Comparison of ENCODE assay signal across 1 cellular context in the genomic region with DNA sequence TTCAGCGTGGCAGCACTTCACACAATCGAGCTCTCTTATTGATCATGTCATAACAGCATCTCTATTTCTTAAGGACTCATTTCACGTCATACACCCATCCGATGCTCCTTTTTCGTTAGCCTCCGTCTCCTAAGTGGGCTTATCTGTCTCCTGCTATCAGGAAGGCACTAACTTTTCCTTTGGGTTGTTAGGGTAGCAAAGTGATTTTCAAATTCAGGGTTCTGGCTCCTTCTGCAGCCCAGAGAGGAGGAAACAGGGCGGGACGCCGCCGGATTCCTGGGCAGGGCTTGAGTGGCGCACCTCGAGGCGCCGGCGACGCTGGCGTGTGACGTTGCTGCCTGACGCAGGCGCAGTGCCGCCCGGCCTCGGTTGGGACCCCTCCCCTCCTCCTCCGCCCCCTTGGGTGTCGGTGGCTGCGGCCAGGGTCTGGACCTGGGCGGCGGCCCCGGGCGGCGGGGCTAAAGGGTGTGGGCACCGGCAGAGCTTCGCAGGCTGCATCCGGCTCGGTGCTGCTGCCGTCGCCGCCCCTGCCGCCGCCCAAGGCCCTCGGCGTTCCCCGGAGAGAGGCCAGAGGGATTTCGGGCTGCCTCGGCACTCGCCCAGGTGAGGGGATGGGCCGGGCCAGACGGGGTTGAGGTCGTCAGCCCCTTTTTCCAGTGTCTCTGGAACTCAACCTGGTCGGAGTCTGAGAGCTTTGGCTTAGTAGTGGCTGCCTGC.
TF ChIP-seq lines count a peak whose summit lies in the region.

A gene with protein sequence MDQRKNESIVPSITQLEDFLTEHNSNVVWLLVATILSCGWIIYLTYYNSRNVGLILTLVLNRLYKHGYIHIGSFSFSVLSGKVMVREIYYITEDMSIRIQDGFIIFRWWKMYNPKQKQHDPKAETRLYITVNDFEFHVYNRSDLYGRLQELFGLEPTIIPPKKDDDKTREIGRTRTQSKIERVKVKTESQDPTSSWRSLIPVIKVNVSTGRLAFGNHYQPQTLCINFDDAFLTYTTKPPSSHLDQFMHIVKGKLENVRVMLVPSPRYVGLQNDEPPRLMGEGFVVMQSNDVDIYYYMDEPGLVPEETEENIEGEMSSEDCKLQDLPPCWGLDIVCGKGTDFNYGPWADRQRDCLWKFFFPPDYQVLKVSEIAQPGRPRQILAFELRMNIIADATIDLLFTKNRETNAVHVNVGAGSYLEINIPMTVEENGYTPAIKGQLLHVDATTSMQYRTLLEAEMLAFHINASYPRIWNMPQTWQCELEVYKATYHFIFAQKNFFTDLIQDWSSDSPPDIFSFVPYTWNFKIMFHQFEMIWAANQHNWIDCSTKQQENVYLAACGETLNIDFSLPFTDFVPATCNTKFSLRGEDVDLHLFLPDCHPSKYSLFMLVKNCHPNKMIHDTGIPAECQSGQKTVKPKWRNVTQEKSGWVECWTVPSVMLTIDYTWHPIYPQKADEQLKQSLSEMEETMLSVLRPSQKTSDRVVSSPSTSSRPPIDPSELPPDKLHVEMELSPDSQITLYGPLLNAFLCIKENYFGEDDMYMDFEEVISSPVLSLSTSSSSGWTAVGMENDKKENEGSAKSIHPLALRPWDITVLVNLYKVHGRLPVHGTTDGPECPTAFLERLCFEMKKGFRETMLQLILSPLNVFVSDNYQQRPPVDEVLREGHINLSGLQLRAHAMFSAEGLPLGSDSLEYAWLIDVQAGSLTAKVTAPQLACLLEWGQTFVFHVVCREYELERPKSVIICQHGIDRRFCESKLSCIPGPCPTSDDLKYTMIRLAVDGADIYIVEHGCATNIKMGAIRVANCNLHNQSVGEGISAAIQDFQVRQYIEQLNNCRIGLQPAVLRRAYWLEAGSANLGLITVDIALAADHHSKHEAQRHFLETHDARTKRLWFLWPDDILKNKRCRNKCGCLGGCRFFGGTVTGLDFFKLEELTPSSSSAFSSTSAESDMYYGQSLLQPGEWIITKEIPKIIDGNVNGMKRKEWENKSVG (N-terminal part only) (plus strand): TSS at position 350 of the 717 bp plus-strand sequence. CDS start 18,317 bp downstream, outside the sequence.

TF ChIP-seq in HepG2, 621 proteins besides CTCF, POLR2A, EP300 and RAD21 (continued from another document and continues in another):
- TF ChIP-seq, protein P1, sequence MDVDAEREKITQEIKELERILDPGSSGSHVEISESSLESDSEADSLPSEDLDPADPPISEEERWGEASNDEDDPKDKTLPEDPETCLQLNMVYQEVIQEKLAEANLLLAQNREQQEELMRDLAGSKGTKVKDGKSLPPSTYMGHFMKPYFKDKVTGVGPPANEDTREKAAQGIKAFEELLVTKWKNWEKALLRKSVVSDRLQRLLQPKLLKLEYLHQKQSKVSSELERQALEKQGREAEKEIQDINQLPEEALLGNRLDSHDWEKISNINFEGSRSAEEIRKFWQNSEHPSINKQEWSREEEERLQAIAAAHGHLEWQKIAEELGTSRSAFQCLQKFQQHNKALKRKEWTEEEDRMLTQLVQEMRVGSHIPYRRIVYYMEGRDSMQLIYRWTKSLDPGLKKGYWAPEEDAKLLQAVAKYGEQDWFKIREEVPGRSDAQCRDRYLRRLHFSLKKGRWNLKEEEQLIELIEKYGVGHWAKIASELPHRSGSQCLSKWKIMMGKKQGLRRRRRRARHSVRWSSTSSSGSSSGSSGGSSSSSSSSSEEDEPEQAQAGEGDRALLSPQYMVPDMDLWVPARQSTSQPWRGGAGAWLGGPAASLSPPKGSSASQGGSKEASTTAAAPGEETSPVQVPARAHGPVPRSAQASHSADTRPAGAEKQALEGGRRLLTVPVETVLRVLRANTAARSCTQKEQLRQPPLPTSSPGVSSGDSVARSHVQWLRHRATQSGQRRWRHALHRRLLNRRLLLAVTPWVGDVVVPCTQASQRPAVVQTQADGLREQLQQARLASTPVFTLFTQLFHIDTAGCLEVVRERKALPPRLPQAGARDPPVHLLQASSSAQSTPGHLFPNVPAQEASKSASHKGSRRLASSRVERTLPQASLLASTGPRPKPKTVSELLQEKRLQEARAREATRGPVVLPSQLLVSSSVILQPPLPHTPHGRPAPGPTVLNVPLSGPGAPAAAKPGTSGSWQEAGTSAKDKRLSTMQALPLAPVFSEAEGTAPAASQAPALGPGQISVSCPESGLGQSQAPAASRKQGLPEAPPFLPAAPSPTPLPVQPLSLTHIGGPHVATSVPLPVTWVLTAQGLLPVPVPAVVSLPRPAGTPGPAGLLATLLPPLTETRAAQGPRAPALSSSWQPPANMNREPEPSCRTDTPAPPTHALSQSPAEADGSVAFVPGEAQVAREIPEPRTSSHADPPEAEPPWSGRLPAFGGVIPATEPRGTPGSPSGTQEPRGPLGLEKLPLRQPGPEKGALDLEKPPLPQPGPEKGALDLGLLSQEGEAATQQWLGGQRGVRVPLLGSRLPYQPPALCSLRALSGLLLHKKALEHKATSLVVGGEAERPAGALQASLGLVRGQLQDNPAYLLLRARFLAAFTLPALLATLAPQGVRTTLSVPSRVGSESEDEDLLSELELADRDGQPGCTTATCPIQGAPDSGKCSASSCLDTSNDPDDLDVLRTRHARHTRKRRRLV (CRISPR knock-in tag; IDR thresholded peaks at IDR 0.05) = no peak
- TF ChIP-seq HOXA5 (CRISPR knock-in tag; IDR thresholded peaks at IDR 0.05) (no peak), CAMTA2 (CRISPR knock-in tag; IDR thresholded peaks at IDR 0.05; ENCODE audit: borderline replicate concordance) (no peak), ZNF737 (CRISPR knock-in tag; IDR thresholded peaks at IDR 0.05; ENCODE audit: borderline replicate concordance) (no peak), ZNF383 (CRISPR knock-in tag; IDR thresholded peaks at IDR 0.05; ENCODE audit: borderline replicate concordance) (no peak), NRL (CRISPR knock-in tag; IDR thresholded peaks at IDR 0.05; ENCODE audit: borderline replicate concordance) (peak; percentile 86), NFRKB (IDR thresholded peaks at IDR 0.05) (no peak), ZNF224 (CRISPR knock-in tag; IDR thresholded peaks at IDR 0.05) (peak; percentile 93), RNF2 (conservative IDR thresholded peaks at IDR 0.05; ENCODE audit: low read depth) (no peak), SIX1 (CRISPR knock-in tag; IDR thresholded peaks at IDR 0.05; ENCODE audit: borderline replicate concordance) (no peak), RFX5 (IDR thresholded peaks at IDR 0.05; ENCODE audit: low read depth, low read length) (no peak), ZNF552 (CRISPR knock-in tag; IDR thresholded peaks at IDR 0.05; ENCODE audit: borderline replicate concordance) (no peak), ZNF253 (CRISPR knock-in tag; IDR thresholded peaks at IDR 0.05; ENCODE audit: borderline replicate concordance) (no peak), ZNF567 (CRISPR knock-in tag; IDR thresholded peaks at IDR 0.05; ENCODE audit: borderline replicate concordance) (0 out of 2 replicates have a peak, but pooled peaks have one; percentile 77)
- TF ChIP-seq, protein P2, sequence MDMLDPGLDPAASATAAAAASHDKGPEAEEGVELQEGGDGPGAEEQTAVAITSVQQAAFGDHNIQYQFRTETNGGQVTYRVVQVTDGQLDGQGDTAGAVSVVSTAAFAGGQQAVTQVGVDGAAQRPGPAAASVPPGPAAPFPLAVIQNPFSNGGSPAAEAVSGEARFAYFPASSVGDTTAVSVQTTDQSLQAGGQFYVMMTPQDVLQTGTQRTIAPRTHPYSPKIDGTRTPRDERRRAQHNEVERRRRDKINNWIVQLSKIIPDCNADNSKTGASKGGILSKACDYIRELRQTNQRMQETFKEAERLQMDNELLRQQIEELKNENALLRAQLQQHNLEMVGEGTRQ (IDR thresholded peaks at IDR 0.05; ENCODE audit: low read depth, low read length) = no peak
- TF ChIP-seq, protein P2 (CRISPR knock-in tag; IDR thresholded peaks at IDR 0.05; ENCODE audit: borderline replicate concordance) = no peak
- TF ChIP-seq, protein P3, sequence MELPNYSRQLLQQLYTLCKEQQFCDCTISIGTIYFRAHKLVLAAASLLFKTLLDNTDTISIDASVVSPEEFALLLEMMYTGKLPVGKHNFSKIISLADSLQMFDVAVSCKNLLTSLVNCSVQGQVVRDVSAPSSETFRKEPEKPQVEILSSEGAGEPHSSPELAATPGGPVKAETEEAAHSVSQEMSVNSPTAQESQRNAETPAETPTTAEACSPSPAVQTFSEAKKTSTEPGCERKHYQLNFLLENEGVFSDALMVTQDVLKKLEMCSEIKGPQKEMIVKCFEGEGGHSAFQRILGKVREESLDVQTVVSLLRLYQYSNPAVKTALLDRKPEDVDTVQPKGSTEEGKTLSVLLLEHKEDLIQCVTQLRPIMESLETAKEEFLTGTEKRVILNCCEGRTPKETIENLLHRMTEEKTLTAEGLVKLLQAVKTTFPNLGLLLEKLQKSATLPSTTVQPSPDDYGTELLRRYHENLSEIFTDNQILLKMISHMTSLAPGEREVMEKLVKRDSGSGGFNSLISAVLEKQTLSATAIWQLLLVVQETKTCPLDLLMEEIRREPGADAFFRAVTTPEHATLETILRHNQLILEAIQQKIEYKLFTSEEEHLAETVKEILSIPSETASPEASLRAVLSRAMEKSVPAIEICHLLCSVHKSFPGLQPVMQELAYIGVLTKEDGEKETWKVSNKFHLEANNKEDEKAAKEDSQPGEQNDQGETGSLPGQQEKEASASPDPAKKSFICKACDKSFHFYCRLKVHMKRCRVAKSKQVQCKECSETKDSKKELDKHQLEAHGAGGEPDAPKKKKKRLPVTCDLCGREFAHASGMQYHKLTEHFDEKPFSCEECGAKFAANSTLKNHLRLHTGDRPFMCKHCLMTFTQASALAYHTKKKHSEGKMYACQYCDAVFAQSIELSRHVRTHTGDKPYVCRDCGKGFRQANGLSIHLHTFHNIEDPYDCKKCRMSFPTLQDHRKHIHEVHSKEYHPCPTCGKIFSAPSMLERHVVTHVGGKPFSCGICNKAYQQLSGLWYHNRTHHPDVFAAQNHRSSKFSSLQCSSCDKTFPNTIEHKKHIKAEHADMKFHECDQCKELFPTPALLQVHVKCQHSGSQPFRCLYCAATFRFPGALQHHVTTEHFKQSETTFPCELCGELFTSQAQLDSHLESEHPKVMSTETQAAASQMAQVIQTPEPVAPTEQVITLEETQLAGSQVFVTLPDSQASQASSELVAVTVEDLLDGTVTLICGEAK (IDR thresholded peaks at IDR 0.05) = no peak
- TF ChIP-seq, protein P3 (CRISPR knock-in tag; IDR thresholded peaks at IDR 0.05) = 0 out of 2 replicates have a peak, but pooled peaks have one; percentile 22
- TF ChIP-seq, protein P4, sequence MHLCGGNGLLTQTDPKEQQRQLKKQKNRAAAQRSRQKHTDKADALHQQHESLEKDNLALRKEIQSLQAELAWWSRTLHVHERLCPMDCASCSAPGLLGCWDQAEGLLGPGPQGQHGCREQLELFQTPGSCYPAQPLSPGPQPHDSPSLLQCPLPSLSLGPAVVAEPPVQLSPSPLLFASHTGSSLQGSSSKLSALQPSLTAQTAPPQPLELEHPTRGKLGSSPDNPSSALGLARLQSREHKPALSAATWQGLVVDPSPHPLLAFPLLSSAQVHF (CRISPR knock-in tag; IDR thresholded peaks at IDR 0.05) = no peak
- TF ChIP-seq, protein P5, sequence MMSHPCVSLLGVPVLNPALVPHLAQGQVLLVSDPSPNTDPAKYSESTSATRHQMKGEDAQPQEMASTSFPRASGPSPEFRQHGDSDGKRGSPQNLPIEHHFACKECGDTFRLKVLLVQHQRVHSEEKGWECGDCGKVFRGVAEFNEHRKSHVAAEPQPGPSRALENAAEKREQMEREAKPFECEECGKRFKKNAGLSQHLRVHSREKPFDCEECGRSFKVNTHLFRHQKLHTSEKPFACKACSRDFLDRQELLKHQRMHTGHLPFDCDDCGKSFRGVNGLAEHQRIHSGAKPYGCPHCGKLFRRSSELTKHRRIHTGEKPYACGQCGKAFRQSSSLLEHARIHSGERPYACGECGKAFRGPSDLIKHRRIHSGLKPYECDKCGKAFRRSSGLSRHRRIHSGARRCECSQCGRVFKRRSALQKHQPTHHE (CRISPR knock-in tag; IDR thresholded peaks at IDR 0.05; ENCODE audit: borderline replicate concordance) = no peak
- TF ChIP-seq, protein P6, sequence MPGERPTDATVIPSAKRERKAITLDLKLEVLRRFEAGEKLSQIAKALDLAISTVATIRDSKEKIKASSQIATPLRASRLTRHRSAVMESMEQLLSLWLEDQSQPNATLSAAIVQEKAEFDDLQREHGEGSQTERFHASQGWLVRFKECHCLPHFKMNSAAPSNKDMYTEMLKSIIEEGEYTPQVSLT (CRISPR knock-in tag; IDR thresholded peaks at IDR 0.05; ENCODE audit: borderline replicate concordance, low read depth) = 0 out of 2 replicates have a peak, but pooled peaks have one; percentile 61
- TF ChIP-seq, protein P7, sequence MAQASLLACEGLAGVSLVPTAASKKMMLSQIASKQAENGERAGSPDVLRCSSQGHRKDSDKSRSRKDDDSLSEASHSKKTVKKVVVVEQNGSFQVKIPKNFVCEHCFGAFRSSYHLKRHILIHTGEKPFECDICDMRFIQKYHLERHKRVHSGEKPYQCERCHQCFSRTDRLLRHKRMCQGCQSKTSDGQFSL (CRISPR knock-in tag; IDR thresholded peaks at IDR 0.05) = no peak
- TF ChIP-seq, protein P8, sequence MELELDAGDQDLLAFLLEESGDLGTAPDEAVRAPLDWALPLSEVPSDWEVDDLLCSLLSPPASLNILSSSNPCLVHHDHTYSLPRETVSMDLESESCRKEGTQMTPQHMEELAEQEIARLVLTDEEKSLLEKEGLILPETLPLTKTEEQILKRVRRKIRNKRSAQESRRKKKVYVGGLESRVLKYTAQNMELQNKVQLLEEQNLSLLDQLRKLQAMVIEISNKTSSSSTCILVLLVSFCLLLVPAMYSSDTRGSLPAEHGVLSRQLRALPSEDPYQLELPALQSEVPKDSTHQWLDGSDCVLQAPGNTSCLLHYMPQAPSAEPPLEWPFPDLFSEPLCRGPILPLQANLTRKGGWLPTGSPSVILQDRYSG (CRISPR knock-in tag; IDR thresholded peaks at IDR 0.05) = no peak
